2 cellular contexts compared by ENCODE assay signal in the genomic region with DNA sequence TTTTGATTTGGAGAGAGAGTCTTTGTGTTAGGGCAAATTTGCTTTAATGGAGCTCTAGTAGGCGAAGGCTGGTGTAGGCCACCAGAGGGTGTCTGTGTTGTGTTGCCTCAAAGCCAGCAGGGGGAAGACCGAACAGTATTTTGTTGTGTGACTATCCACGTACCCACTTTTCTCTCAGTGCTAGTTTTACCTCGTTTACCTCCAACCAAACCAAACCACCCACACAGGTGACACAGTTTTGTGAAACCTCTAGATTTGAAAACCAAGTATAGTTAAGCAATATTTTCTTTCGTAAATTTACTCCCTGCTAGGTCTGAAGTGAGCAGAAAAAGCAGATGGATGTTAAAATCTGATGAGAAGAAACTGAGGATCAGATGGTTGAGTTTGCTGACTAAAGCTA.
TF ChIP-seq lines count a peak whose summit lies in the region.

No MANE protein-coding gene starts in this region.

TF ChIP-seq in WTC11, 78 proteins besides CTCF, POLR2A, EP300 and RAD21 (continued from another document):
- no peak for TF ChIP-seq ZBTB43 (CRISPR knock-in tag; IDR thresholded peaks at IDR 0.05)
TF ChIP-seq in WTC11: peak in this region for 0.

TF ChIP-seq in HepG2, 621 proteins besides CTCF, POLR2A, EP300 and RAD21 (continued from another document):
- TF ChIP-seq ZBTB33 (CRISPR knock-in tag; IDR thresholded peaks at IDR 0.05) (no peak), NFE2 (CRISPR knock-in tag; IDR thresholded peaks at IDR 0.05) (no peak)
- TF ChIP-seq, protein P1, sequence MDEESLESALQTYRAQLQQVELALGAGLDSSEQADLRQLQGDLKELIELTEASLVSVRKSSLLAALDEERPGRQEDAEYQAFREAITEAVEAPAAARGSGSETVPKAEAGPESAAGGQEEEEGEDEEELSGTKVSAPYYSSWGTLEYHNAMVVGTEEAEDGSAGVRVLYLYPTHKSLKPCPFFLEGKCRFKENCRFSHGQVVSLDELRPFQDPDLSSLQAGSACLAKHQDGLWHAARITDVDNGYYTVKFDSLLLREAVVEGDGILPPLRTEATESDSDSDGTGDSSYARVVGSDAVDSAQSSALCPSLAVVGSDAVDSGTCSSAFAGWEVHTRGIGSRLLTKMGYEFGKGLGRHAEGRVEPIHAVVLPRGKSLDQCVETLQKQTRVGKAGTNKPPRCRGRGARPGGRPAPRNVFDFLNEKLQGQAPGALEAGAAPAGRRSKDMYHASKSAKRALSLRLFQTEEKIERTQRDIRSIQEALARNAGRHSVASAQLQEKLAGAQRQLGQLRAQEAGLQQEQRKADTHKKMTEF (CRISPR knock-in tag; IDR thresholded peaks at IDR 0.05): peak; percentile 19; the same call in 1 of the 2 replicates
- TF ChIP-seq, protein P2, sequence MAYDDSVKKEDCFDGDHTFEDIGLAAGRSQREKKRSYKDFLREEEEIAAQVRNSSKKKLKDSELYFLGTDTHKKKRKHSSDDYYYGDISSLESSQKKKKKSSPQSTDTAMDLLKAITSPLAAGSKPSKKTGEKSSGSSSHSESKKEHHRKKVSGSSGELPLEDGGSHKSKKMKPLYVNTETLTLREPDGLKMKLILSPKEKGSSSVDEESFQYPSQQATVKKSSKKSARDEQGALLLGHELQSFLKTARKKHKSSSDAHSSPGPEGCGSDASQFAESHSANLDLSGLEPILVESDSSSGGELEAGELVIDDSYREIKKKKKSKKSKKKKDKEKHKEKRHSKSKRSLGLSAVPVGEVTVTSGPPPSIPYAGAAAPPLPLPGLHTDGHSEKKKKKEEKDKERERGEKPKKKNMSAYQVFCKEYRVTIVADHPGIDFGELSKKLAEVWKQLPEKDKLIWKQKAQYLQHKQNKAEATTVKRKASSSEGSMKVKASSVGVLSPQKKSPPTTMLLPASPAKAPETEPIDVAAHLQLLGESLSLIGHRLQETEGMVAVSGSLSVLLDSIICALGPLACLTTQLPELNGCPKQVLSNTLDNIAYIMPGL (CRISPR knock-in tag; IDR thresholded peaks at IDR 0.05; ENCODE audit: borderline replicate concordance in 1 of 2, low read depth in 1 of 2): 0 out of 4 replicates have a peak, but pooled peaks of 1 of the 2 experiments have one; percentile 18
